28 cellular contexts compared by ENCODE assay signal in the genomic region with DNA sequence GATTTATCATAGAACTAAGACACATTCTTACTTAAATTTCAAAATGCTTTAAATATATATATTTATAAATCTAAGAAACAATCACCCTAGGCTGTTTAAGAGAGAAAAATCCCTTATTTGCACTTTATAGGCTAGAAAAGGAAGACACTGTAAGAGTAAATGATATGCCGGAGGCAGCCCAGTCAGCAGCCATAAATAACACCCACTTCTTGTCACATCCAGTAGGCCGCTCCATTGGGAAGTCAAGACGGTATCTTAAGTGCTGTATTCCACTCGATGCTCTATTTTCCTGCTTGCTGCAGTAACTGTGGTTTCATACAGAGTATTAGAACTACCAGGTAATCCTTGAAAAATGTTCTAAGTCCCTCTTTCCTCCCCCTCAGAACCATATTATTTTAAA. TPM values are rescaled to one million over a fixed set of nuclear protein-coding genes. Genes with fewer than 3 reads are reported as not detected.
"Had no signal": no experiment of that assay in that cellular context is flagged by ENCODE, and none has a peak within 500 bp of the region (broad histone marks: within the 10 kb centered on the region; RNA-seq: fewer than 3 reads in every experiment).

No MANE protein-coding gene starts in this region.

- H3K9me3 ChIP-seq: gastrocnemius medialis, mucosa of descending colon, prostate gland, sigmoid colon, stomach, thyroid gland, vagina had no signal

- ATAC-seq: esophagus mucosa; gastrocnemius medialis; left lobe of liver; mucosa of descending colon; natural killer cell treated with Interleukin-12 subunit alpha and Interleukin-12 subunit beta and Interleukin-15 and Interleukin-18, amount 100 ng/mL, for 72 hours; right cardiac atrium; stimulated activated effector memory CD8-positive, alpha-beta T cell treated with anti-CD3 and anti-CD28 coated beads, Interleukin-12 subunit alpha, Interleukin-12 subunit beta, amount 100 ng/mL, for 72 hours had no signal

- H3K9ac ChIP-seq: neural progenitor cell, parathyroid adenoma had no signal

- H3K36me3 ChIP-seq: gastrocnemius medialis, neural progenitor cell, prostate gland, sigmoid colon, stomach, thyroid gland, vagina had no signal

- H3K27ac ChIP-seq: epithelial cell of prostate, gastrocnemius medialis, neural progenitor cell, parathyroid adenoma, prostate gland, sigmoid colon, stomach, thyroid gland, vagina had no signal

- DNase-seq: effector CD8-positive, alpha-beta T cell; endodermal cell; foreskin fibroblast; gastrocnemius medialis; head of caudate nucleus; mesenchymal stem cell; mucosa of descending colon; naive B cell; right cardiac atrium; sigmoid colon; stimulated activated CD4-positive, alpha-beta T cell treated with anti-CD3 and anti-CD28 coated beads, Interleukin-2, amount 100 ng/mL, for 24 hours; stimulated activated CD4-positive, alpha-beta T cell treated with anti-CD3 and anti-CD28 coated beads, Interleukin-4, amount 100 ng/mL, for 24 hours; stimulated activated naive CD4-positive, alpha-beta T cell treated with Interleukin-2 at 50 U/mL for 16 hours; stomach; thyroid gland; trophoblast cell had no signal

- H3K4me1 ChIP-seq: gastrocnemius medialis, parathyroid adenoma, prostate gland, sigmoid colon, stomach, thyroid gland, vagina had no signal

- H3K4me3 ChIP-seq: gastrocnemius medialis, mucosa of descending colon, neural progenitor cell, prostate gland, sigmoid colon, stomach, thyroid gland, vagina had no signal

- H3K27me3 ChIP-seq: gastrocnemius medialis, neural progenitor cell, sigmoid colon, stomach, thyroid gland, vagina had no signal

RNA-seq across cellular contexts. Expression of a gene that starts 57.9 kb away (rescaled TPM):
- total RNA-seq: gastrocnemius medialis; left lobe of liver; lung microvascular endothelial cell; natural killer cell treated with Interleukin-12 subunit alpha and Interleukin-12 subunit beta and Interleukin-15 and Interleukin-18, amount 100 ng/mL, for 72 hours; right cardiac atrium; skeletal muscle tissue; subcutaneous adipose tissue; thyroid gland had no signal
